ENCODE assay signal across 1 cellular context in the genomic region with DNA sequence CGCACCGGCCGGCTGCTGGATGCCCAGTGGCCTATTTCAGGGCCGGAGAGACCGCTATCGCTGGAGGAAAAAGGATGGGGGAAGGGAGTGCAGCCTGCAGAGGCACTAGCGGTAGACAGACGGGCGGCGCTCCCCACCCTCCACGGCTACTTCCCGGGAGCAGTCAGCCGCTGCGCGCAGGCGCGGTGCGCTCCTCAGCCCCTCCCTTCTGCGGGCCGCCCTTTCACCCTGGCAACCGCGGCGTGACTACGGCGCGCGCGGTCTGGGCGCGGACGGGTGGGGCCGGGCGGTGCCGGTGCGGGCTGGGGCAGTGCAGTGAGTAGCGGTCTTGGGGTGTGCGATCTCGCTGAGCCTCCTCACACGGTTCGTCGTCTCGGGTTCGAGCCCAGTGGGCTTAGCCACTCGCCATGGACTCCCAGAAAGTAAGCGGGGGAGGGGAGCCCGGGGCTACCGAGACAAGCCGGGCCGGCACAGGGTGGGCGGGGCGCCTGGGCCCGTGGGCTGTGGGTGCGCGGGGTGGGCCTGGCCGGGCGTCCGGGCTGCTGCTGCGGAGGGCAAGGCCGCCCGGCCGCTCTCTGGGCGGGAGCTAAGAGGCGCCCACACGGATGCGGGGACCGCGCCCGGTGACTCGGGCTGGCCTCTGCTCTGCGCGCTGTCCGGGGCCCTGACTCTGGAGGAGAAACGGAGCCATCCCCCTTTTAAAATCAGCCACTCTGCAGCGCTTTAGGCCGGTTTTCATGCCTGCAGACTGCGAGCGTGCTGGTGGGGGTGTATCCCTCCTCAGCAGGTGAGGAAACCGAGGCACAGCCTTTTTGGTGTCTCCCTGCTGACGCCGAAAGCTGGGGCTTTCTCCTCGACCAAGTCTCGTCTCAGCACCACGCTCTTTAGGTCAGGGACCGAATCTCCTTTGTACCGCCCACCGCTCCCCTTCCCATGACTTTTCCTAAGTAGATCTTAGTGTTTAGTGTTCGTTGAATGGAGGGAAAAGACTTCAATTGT.
TF ChIP-seq lines count a peak whose summit lies in the region.

A gene (plus strand): TSS at position 221 of the 999 bp plus-strand sequence. CDS start 187 bp downstream, at position 408.

TF ChIP-seq in WTC11, 78 proteins besides CTCF, POLR2A, EP300 and RAD21 (continued from another document):
- TF ChIP-seq, protein P1, sequence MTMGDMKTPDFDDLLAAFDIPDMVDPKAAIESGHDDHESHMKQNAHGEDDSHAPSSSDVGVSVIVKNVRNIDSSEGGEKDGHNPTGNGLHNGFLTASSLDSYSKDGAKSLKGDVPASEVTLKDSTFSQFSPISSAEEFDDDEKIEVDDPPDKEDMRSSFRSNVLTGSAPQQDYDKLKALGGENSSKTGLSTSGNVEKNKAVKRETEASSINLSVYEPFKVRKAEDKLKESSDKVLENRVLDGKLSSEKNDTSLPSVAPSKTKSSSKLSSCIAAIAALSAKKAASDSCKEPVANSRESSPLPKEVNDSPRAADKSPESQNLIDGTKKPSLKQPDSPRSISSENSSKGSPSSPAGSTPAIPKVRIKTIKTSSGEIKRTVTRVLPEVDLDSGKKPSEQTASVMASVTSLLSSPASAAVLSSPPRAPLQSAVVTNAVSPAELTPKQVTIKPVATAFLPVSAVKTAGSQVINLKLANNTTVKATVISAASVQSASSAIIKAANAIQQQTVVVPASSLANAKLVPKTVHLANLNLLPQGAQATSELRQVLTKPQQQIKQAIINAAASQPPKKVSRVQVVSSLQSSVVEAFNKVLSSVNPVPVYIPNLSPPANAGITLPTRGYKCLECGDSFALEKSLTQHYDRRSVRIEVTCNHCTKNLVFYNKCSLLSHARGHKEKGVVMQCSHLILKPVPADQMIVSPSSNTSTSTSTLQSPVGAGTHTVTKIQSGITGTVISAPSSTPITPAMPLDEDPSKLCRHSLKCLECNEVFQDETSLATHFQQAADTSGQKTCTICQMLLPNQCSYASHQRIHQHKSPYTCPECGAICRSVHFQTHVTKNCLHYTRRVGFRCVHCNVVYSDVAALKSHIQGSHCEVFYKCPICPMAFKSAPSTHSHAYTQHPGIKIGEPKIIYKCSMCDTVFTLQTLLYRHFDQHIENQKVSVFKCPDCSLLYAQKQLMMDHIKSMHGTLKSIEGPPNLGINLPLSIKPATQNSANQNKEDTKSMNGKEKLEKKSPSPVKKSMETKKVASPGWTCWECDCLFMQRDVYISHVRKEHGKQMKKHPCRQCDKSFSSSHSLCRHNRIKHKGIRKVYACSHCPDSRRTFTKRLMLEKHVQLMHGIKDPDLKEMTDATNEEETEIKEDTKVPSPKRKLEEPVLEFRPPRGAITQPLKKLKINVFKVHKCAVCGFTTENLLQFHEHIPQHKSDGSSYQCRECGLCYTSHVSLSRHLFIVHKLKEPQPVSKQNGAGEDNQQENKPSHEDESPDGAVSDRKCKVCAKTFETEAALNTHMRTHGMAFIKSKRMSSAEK (CRISPR knock-in tag; IDR thresholded peaks at IDR 0.05; ENCODE audit: borderline replicate concordance) = no peak
- no peak for TF ChIP-seq SMAD4 (CRISPR knock-in tag; IDR thresholded peaks at IDR 0.05)
